In genomic region chr15:88467935-88468528, GRCh38 we compare ENCODE assay signal across 8 cellular contexts. TPM values are rescaled to one million over a fixed set of nuclear protein-coding genes. Genes with fewer than 3 reads are reported as not detected.
DNase-seq lines count a peak whose midpoint lies in the region; ATAC-seq and TF ChIP-seq lines count a peak whose summit lies in the region.

No MANE protein-coding gene starts in this region.

- no peaks in the 10 kb centered on the region for H3K27me3 ChIP-seq in gastrocnemius medialis

- H3K9me3 Mint-ChIP-seq in glutamatergic neuron (ENCODE audit: unreplicated experiment), result peaks cover 11% of the 10 kb centered on the region

- H3K9me3 ChIP-seq in gastrocnemius medialis, result no peaks in the 10 kb centered on the region

- intact Hi-C loops in gastrocnemius medialis (cut with DNase I; ENCODE audit: low total_unique reads), result loop anchor here (2.0 to 10.0 kb wide), 5 partner anchors 79 to 867 kb away; partner anchors contain the start of genes ABHD2, DET1, FANCI and POLG

- peak overlapping the region; percentile 98 for H3K27ac Mint-ChIP-seq in glutamatergic neuron (ENCODE audit: unreplicated experiment)

- POLR2A ChIA-PET in GM10248 (lab: Yijun Ruan, JAX), result interaction anchor here (1.0 to 1.9 kb wide), 2 partner anchors 157 to 171 kb away, joined by 6 read pairs; partner anchors contain the start of gene ISG20

- peaks cover 5% of the 10 kb centered on the region for H3K27me3 Mint-ChIP-seq in glutamatergic neuron (ENCODE audit: unreplicated experiment)

- in situ Hi-C loops in gastrocnemius medialis (cut with MboI; ENCODE audit: low sequenced_read_pairs in 4 of 4), result no loop called here

- no peaks in the 10 kb centered on the region for H3K36me3 Mint-ChIP-seq in glutamatergic neuron (ENCODE audit: unreplicated experiment)

- peak; percentile 18 for ATAC-seq in HG03103 (IDR thresholded peaks at IDR 0.05; ENCODE audit: low read depth, unreplicated experiment)
- no peak for ATAC-seq in gastrocnemius medialis

- H3K27ac ChIP-seq in gastrocnemius medialis, result peak overlapping the region; percentile 90 to 98 (median 94)

- H3K4me1 Mint-ChIP-seq in glutamatergic neuron (ENCODE audit: low read depth, unreplicated experiment), result peaks cover 14% of the 10 kb centered on the region

- TF ChIP-seq POLR2A in gastrocnemius medialis (IDR thresholded peaks at IDR 0.05), result no peak

- CTCF ChIA-PET in GM10248 (lab: Yijun Ruan, JAX), result interaction anchor here (0.6 to 10.1 kb wide), 7 partner anchors 10 to 199 kb away, joined by 3 to 95 read pairs (median 3); no protein-coding TSS in a partner anchor

- peaks cover 0 to 49% of the 10 kb centered on the region in 2 donors for H3K36me3 ChIP-seq in gastrocnemius medialis

- TF ChIP-seq CTCF in GM10248 (IDR thresholded peaks at IDR 0.05; ENCODE audit: control extremely low read depth, extremely low read depth, low read depth, missing control alignments), result peak; percentile 38
- TF ChIP-seq CTCF in glutamatergic neuron (IDR thresholded peaks at IDR 0.05; ENCODE audit: partially characterized antibody, unreplicated experiment), result no peak
- TF ChIP-seq CTCF in gastrocnemius medialis (IDR thresholded peaks at IDR 0.05 in 4 of 5, conservative IDR thresholded peaks at IDR 0.05 in 1 of 5), result no peak

- DNase-seq in GM10248 (ENCODE audit: extremely low spot score), result no peak
- peak; percentile 2 for DNase-seq in activated CD4-positive, alpha-beta T cell treated with anti-CD3 and anti-CD28 coated beads, Interleukin-2, amount 50 U/mL, for 1 hour
- no peak for DNase-seq in glutamatergic neuron
- DNase-seq in gastrocnemius medialis, result no peak
- no peak for DNase-seq in NCI-H2029 (lab: John Stamatoyannopoulos, UW)
- DNase-seq in activated effector memory CD4-positive, alpha-beta T cell treated with Interleukin-2 at 50 U/mL for 16 hours, result no peak
- DNase-seq in activated CD4-positive, CD25-positive, alpha-beta regulatory T cell treated with anti-CD3 and anti-CD28 coated beads, Interleukin-2, amount 50 U/mL, for 72 hours, result no peak

- H3K4me1 ChIP-seq in gastrocnemius medialis, result peaks cover 28 to 34% of the 10 kb centered on the region in 2 donors

- H3K4me3 ChIP-seq in gastrocnemius medialis, result peak overlapping the region; percentile 87 to 99 (median 94)

- peak overlapping the region; percentile 97 for H3K4me3 Mint-ChIP-seq in glutamatergic neuron (ENCODE audit: unreplicated experiment)

RNA-seq across cellular contexts. Expression of gene MRPS11, which starts 0.5 kb away (rescaled TPM):
- total RNA-seq in glutamatergic neuron (ENCODE audit: unreplicated experiment) (58.9 TPM), gastrocnemius medialis (10 to 100 TPM; 33.5 to 47.8 (median 45.2) TPM)

RNA-seq across cellular contexts. Expression of gene MRPL46, which starts 0.8 kb away (rescaled TPM):
- 19.3 TPM for total RNA-seq in glutamatergic neuron (ENCODE audit: unreplicated experiment)
- 10 to 100 TPM; 36.2 to 48.9 (median 44.6) TPM for total RNA-seq in gastrocnemius medialis
